ENCODE assay signal across 1 cellular context in the genomic region with DNA sequence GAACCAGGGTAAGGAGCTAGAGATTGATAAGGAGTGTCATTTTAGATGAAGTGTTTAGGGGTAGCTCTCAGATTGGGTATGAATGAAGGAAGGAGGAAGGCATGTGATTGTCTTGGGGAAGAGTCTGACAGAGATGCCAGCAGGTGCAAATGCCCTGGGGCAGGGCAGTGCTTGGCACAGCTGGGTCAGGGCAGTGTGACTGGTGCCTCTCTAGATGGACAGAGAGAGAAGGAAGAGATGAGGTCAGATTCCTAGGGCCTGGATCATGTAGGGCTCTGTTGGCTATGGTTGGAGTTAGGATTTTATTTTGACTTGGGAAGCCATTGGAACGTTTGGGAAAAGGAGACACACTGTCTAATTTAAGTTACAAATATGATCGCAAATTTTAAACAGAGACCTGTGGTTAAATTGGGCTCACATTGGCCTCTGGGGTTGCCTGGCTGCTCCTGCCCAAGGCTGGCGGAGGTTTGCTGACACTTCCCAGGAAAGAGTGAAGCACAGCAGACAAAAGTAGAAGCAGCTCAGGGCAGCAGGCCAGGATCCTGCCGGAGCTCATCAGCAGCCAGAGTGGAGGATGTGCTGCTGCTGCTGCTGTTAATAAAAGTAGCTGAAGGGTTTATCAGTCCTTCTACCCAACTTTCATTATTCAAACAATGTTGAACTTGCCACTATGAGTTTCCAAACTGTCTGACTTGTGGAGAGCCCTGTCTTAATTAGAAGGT.
TF ChIP-seq lines count a peak whose summit lies in the region.

No MANE protein-coding gene starts in this region.

TF ChIP-seq in GM23338, 12 proteins besides CTCF, POLR2A, EP300 and RAD21 (continued from another document):
- TF ChIP-seq, protein P1, sequence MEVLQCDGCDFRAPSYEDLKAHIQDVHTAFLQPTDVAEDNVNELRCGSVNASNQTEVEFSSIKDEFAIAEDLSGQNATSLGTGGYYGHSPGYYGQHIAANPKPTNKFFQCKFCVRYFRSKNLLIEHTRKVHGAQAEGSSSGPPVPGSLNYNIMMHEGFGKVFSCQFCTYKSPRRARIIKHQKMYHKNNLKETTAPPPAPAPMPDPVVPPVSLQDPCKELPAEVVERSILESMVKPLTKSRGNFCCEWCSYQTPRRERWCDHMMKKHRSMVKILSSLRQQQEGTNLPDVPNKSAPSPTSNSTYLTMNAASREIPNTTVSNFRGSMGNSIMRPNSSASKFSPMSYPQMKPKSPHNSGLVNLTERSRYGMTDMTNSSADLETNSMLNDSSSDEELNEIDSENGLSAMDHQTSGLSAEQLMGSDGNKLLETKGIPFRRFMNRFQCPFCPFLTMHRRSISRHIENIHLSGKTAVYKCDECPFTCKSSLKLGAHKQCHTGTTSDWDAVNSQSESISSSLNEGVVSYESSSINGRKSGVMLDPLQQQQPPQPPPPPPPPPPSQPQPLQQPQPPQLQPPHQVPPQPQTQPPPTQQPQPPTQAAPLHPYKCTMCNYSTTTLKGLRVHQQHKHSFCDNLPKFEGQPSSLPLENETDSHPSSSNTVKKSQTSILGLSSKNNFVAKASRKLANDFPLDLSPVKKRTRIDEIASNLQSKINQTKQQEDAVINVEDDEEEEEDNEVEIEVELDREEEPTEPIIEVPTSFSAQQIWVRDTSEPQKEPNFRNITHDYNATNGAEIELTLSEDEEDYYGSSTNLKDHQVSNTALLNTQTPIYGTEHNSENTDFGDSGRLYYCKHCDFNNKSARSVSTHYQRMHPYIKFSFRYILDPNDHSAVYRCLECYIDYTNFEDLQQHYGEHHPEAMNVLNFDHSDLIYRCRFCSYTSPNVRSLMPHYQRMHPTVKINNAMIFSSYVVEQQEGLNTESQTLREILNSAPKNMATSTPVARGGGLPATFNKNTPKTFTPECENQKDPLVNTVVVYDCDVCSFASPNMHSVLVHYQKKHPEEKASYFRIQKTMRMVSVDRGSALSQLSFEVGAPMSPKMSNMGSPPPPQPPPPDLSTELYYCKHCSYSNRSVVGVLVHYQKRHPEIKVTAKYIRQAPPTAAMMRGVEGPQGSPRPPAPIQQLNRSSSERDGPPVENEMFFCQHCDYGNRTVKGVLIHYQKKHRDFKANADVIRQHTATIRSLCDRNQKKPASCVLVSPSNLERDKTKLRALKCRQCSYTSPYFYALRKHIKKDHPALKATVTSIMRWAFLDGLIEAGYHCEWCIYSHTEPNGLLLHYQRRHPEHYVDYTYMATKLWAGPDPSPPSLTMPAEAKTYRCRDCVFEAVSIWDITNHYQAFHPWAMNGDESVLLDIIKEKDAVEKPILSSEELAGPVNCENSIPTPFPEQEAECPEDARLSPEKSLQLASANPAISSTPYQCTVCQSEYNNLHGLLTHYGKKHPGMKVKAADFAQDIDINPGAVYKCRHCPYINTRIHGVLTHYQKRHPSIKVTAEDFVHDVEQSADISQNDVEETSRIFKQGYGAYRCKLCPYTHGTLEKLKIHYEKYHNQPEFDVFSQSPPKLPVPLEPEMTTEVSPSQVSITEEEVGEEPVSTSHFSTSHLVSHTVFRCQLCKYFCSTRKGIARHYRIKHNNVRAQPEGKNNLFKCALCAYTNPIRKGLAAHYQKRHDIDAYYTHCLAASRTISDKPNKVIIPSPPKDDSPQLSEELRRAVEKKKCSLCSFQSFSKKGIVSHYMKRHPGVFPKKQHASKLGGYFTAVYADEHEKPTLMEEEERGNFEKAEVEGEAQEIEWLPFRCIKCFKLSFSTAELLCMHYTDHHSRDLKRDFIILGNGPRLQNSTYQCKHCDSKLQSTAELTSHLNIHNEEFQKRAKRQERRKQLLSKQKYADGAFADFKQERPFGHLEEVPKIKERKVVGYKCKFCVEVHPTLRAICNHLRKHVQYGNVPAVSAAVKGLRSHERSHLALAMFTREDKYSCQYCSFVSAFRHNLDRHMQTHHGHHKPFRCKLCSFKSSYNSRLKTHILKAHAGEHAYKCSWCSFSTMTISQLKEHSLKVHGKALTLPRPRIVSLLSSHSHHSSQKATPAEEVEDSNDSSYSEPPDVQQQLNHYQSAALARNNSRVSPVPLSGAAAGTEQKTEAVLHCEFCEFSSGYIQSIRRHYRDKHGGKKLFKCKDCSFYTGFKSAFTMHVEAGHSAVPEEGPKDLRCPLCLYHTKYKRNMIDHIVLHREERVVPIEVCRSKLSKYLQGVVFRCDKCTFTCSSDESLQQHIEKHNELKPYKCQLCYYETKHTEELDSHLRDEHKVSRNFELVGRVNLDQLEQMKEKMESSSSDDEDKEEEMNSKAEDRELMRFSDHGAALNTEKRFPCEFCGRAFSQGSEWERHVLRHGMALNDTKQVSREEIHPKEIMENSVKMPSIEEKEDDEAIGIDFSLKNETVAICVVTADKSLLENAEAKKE (CRISPR knock-in tag; IDR thresholded peaks at IDR 0.05) = no peak
- TF ChIP-seq JUNB (IDR thresholded peaks at IDR 0.05; ENCODE audit: unreplicated experiment) = no peak
